In the genomic region with DNA sequence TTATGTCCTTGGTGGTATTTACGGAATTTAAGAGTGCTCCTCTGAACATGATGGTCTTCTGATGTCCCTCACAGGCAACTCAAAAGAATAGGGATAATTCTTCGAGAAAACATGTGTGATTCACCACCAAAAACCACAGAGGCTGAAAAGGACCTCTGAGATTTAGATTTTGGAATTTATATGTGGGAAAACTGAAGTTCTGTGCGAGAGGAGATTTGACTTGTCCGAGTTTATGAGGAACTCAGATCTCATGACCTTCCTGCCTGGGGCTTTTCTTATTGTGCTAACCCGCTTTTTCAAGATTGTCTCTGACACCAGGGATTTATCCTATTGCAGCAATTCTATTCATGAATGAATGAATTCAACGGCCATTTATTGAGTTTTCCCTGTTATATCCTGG, we compare ENCODE assay signal across 24 cellular contexts.
"Had no signal": no experiment of that assay in that cellular context is flagged by ENCODE, and none has a peak within 500 bp of the region (broad histone marks: within the 10 kb centered on the region; RNA-seq: fewer than 3 reads in every experiment).

No MANE protein-coding gene starts in this region.

- DNase-seq: activated B cell treated with CpG ODN at 0.5 μM for 24 hours; activated CD4-positive, alpha-beta T cell treated with anti-CD3 and anti-CD28 coated beads for 36 hours; activated CD4-positive, alpha-beta T cell treated with anti-CD3 and anti-CD28 coated beads, Interleukin-2, amount 50 U/mL, for 4 hours; activated naive CD4-positive, alpha-beta T cell treated with anti-CD3 and anti-CD28 coated beads, Interleukin-2, amount 10 ng/mL, durations not matched to agents 7 days and 5 days; activated naive CD8-positive, alpha-beta T cell treated with anti-CD3 and anti-CD28 coated beads, Interleukin-2, amount 50 U/mL, for 24 hours; activated T-cell treated with anti-CD3 and anti-CD28 coated beads, Interleukin-2, amount 50 U/mL, for 48 hours; anterior cingulate cortex; brain microvascular endothelial cell; colonic mucosa; gastrocnemius medialis; head of caudate nucleus; islet precursor cell; left cardiac atrium; nephron progenitor cell; right cardiac atrium; stimulated activated CD4-positive, alpha-beta T cell treated with anti-CD3 and anti-CD28 coated beads, Interleukin-1b, Interleukin-23, amount 100 ng/mL, for 48 hours; T1000 had no signal

- H3K27ac ChIP-seq: brain microvascular endothelial cell, colonic mucosa, epithelial cell of prostate, gastrocnemius medialis, parathyroid adenoma, suprapubic skin, tibial nerve had no signal

- H2AFZ ChIP-seq: parathyroid adenoma had no signal

- H3K27me3 Mint-ChIP-seq: activated B cell treated with CpG ODN at 0.5 μM for 24 hours; activated CD4-positive, alpha-beta T cell treated with anti-CD3 and anti-CD28 coated beads for 36 hours; activated naive CD4-positive, alpha-beta T cell treated with anti-CD3 and anti-CD28 coated beads, Interleukin-2, amount 10 ng/mL, durations not matched to agents 7 days and 5 days; activated naive CD8-positive, alpha-beta T cell treated with anti-CD3 and anti-CD28 coated beads, Interleukin-2, amount 50 U/mL, for 24 hours had no signal

- H3K4me3 ChIP-seq: colonic mucosa, gastrocnemius medialis, suprapubic skin, tibial nerve had no signal

- H3K4me3 Mint-ChIP-seq: activated B cell treated with CpG ODN at 0.5 μM for 24 hours; activated CD4-positive, alpha-beta T cell treated with anti-CD3 and anti-CD28 coated beads for 36 hours; activated naive CD4-positive, alpha-beta T cell treated with anti-CD3 and anti-CD28 coated beads, Interleukin-2, amount 10 ng/mL, durations not matched to agents 7 days and 5 days; activated naive CD8-positive, alpha-beta T cell treated with anti-CD3 and anti-CD28 coated beads, Interleukin-2, amount 50 U/mL, for 24 hours; central memory CD8-positive, alpha-beta T cell; nephron progenitor cell; stimulated activated naive CD8-positive, alpha-beta T cell treated with anti-CD3 and anti-CD28 coated beads, Interleukin-15, Interleukin-2, amounts not matched to agents 100 ng/mL and 50 ng/mL, for 24 hours; T-helper 1 cell treated with Interleukin-12 subunit alpha and Interleukin-12 subunit beta and Interleukin-4 antibody, amounts not matched to agents 30 μg/mL and 1 μg/mL, for 36 hours had no signal

- H3K27me3 ChIP-seq: brain microvascular endothelial cell, colonic mucosa, gastrocnemius medialis, suprapubic skin, tibial nerve had no signal

- H3K9me3 ChIP-seq: colonic mucosa, gastrocnemius medialis, suprapubic skin, tibial nerve had no signal

- H3K9me3 Mint-ChIP-seq: activated B cell treated with CpG ODN at 0.5 μM for 24 hours; activated naive CD8-positive, alpha-beta T cell treated with anti-CD3 and anti-CD28 coated beads, Interleukin-2, amount 50 U/mL, for 24 hours; central memory CD8-positive, alpha-beta T cell; stimulated activated naive CD8-positive, alpha-beta T cell treated with anti-CD3 and anti-CD28 coated beads, Interleukin-15, Interleukin-2, amounts not matched to agents 100 ng/mL and 50 ng/mL, for 24 hours; T-helper 1 cell treated with Interleukin-12 subunit alpha and Interleukin-12 subunit beta and Interleukin-4 antibody, amounts not matched to agents 30 μg/mL and 1 μg/mL, for 36 hours had no signal

- H3K36me3 ChIP-seq: brain microvascular endothelial cell, colonic mucosa, gastrocnemius medialis, suprapubic skin, tibial nerve had no signal

- H3K79me2 ChIP-seq: parathyroid adenoma had no signal

- H3K27ac Mint-ChIP-seq: activated B cell treated with CpG ODN at 0.5 μM for 24 hours; activated CD4-positive, alpha-beta T cell treated with anti-CD3 and anti-CD28 coated beads for 36 hours; activated naive CD4-positive, alpha-beta T cell treated with anti-CD3 and anti-CD28 coated beads, Interleukin-2, amount 10 ng/mL, durations not matched to agents 7 days and 5 days; activated naive CD8-positive, alpha-beta T cell treated with anti-CD3 and anti-CD28 coated beads, Interleukin-2, amount 50 U/mL, for 24 hours; nephron progenitor cell; stimulated activated naive CD8-positive, alpha-beta T cell treated with anti-CD3 and anti-CD28 coated beads, Interleukin-15, Interleukin-2, amounts not matched to agents 100 ng/mL and 50 ng/mL, for 24 hours; T-helper 1 cell treated with Interleukin-12 subunit alpha and Interleukin-12 subunit beta and Interleukin-4 antibody, amounts not matched to agents 30 μg/mL and 1 μg/mL, for 36 hours had no signal

- H3K4me1 ChIP-seq: colonic mucosa, parathyroid adenoma, suprapubic skin, tibial nerve had no signal

- H3K9ac ChIP-seq: parathyroid adenoma had no signal

- H3K36me3 Mint-ChIP-seq: activated naive CD4-positive, alpha-beta T cell treated with anti-CD3 and anti-CD28 coated beads, Interleukin-2, amount 10 ng/mL, durations not matched to agents 7 days and 5 days had no signal

- H3K4me1 Mint-ChIP-seq: activated B cell treated with CpG ODN at 0.5 μM for 24 hours; activated CD4-positive, alpha-beta T cell treated with anti-CD3 and anti-CD28 coated beads for 36 hours; activated naive CD4-positive, alpha-beta T cell treated with anti-CD3 and anti-CD28 coated beads, Interleukin-2, amount 10 ng/mL, durations not matched to agents 7 days and 5 days; activated naive CD8-positive, alpha-beta T cell treated with anti-CD3 and anti-CD28 coated beads, Interleukin-2, amount 50 U/mL, for 24 hours; central memory CD8-positive, alpha-beta T cell had no signal
